Comparison of ENCODE assay signal across 19 cellular contexts in the genomic region with DNA sequence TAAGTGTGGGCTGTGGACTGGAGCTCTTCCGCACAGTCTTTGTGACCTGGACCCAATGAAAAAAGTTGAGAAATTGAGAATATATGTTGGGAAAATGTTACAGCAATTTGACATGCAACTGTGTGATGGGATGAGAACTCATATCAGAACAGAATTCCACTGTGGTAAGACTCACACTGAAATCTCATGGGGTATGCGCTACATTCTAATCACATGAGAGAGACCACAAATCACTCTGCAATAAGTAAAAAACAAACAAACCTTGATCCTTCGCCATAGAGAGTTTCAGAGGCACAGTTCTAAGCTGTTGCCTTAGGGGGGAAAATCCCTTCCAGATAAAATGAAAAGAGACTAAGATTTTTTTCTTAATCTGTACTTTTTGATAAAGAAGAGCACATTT.
DNase-seq lines count a peak whose midpoint lies in the region; ATAC-seq and TF ChIP-seq lines count a peak whose summit lies in the region.
"Had no signal": no experiment of that assay in that cellular context is flagged by ENCODE, and none has a peak within 500 bp of the region (broad histone marks: within the 10 kb centered on the region; RNA-seq: fewer than 3 reads in every experiment).

No MANE protein-coding gene starts in this region.

- H3K27me3 ChIP-seq in subcutaneous abdominal adipose tissue (ENCODE audit: control insufficient read depth in 5 of 5, insufficient read depth in 4 of 5, low read length in 5 of 5) = no peaks in the 10 kb centered on the region
- H3K27me3 ChIP-seq: cardiac muscle cell had no signal

- DNase-seq in HCEC 1CT (peak; percentile 47), astrocyte of the cerebellum (ENCODE audit: low read depth) (peak; percentile 53), iris pigment epithelial cell (ENCODE audit: low read depth) (peak; percentile 92), SKM-1 treated with dmso at 0.1 percent for 144 hours (lab: John Stamatoyannopoulos, UW; ENCODE audit: unreplicated experiment) (no peak)
- DNase-seq in stimulated activated CD4-positive, alpha-beta T cell treated with anti-CD3 and anti-CD28 coated beads, Interleukin-2, amount 100 ng/mL, for 24 hours = no peak
- DNase-seq: activated CD4-positive, alpha-beta T cell treated with anti-CD3 and anti-CD28 coated beads, Interleukin-2, amount 50 U/mL, for 1 hour; activated T-cell treated with anti-CD3 and anti-CD28 coated beads for 4 hours; CD4-positive, CD25-positive, alpha-beta regulatory T cell; DND-41; effector memory CD8-positive, alpha-beta T cell; KBM-7; naive B cell; NCI-H1092; NCI-H774; retina; SK-N-SH had no signal

- peaks cover 21 to 80% (median 62%) of the 10 kb centered on the region in 5 donors for H3K36me3 ChIP-seq in subcutaneous abdominal adipose tissue (ENCODE audit: control insufficient read depth in 5 of 5, insufficient read depth in 5 of 5, low read length in 5 of 5)

- H3K27ac ChIP-seq in subcutaneous abdominal adipose tissue (ENCODE audit: low read depth, low read length) = peak overlapping the region; percentile 53
- H3K27ac ChIP-seq: cardiac muscle cell had no signal

- ATAC-seq in HG03469 (IDR thresholded peaks at IDR 0.05; ENCODE audit: unreplicated experiment) = no peak
- ATAC-seq: effector memory CD8-positive, alpha-beta T cell had no signal

- H3K4me1 ChIP-seq in subcutaneous abdominal adipose tissue (ENCODE audit: control insufficient read depth in 5 of 5, insufficient read depth in 5 of 5, low read length in 5 of 5) = peaks cover 0 to 57% (median 19%) of the 10 kb centered on the region in 5 donors

- H3K4me3 ChIP-seq in astrocyte of the cerebellum (ENCODE audit: low read depth, low read length) = no peak overlapping the region
- H3K4me3 ChIP-seq in subcutaneous abdominal adipose tissue (ENCODE audit: low read depth in 1 of 5, low read length in 5 of 5) = no peak overlapping the region
- H3K4me3 ChIP-seq: cardiac muscle cell had no signal

- H3K9ac ChIP-seq in subcutaneous abdominal adipose tissue (ENCODE audit: low read length in 5 of 5) = no peak overlapping the region
- H3K9ac ChIP-seq: SK-N-SH had no signal

- no peaks in the 10 kb centered on the region for H3K9me3 ChIP-seq in subcutaneous abdominal adipose tissue (ENCODE audit: control insufficient read depth in 5 of 5, low read length in 5 of 5)
- H3K9me3 ChIP-seq: SK-N-SH had no signal

- no peak for TF ChIP-seq CTCF in astrocyte of the cerebellum (IDR thresholded peaks at IDR 0.05; ENCODE audit: low read depth, low read length, missing control alignments)

- in situ Hi-C loops in astrocyte of the cerebellum (cut with HindIII; ENCODE audit: low sequenced_read_pairs) = no loop called here

Comparison
In these comparisons a context has a peak if more than half of its experiments do, and no peak if none do; other contexts are left out.
1. DNase-seq: peak in HCEC 1CT (single experiment), astrocyte of the cerebellum (single experiment) and iris pigment epithelial cell (single experiment); none in SKM-1 treated with dmso at 0.1 percent for 144 hours (single experiment) and stimulated activated CD4-positive, alpha-beta T cell treated with anti-CD3 and anti-CD28 coated beads, Interleukin-2, amount 100 ng/mL, for 24 hours (0 of 2).